In genomic region chr5:1510631-1511030, GRCh38 we compare ENCODE assay signal across 17 cellular contexts. TPM values are rescaled to one million over a fixed set of nuclear protein-coding genes. Genes with fewer than 3 reads are reported as not detected.
DNase-seq lines count a peak whose midpoint lies in the region; ATAC-seq and TF ChIP-seq lines count a peak whose summit lies in the region.
"Had no signal": no experiment of that assay in that cellular context is flagged by ENCODE, and none has a peak within 500 bp of the region (broad histone marks: within the 10 kb centered on the region; RNA-seq: fewer than 3 reads in every experiment).

No MANE protein-coding gene starts in this region.

- no peak for TF ChIP-seq EP300 in upper lobe of left lung (IDR thresholded peaks at IDR 0.05)

- TF ChIP-seq CTCF in chondrocyte (IDR thresholded peaks at IDR 0.05) = no peak
- TF ChIP-seq CTCF in upper lobe of left lung (IDR thresholded peaks at IDR 0.05) = no peak
- no peak for TF ChIP-seq CTCF in brain microvascular endothelial cell (IDR thresholded peaks at IDR 0.05; ENCODE audit: low read depth, low read length, missing control alignments)

- CTCF ChIA-PET in activated naive CD4-positive, alpha-beta T cell treated with anti-CD3 and anti-CD28 coated beads for 36 hours (lab: Charles Lee) = no interaction called here

- in situ Hi-C loops in brain microvascular endothelial cell (cut with HindIII; ENCODE audit: low pct_ligation_motif_present, low sequenced_read_pairs) = no loop called here

- no peak for ATAC-seq in memory B cell (ENCODE audit: low read depth)
- no peak for ATAC-seq in upper lobe of left lung (ENCODE audit: low FRiP score in 2 of 2)
- no peak for ATAC-seq in HG03039 (IDR thresholded peaks at IDR 0.05; ENCODE audit: unreplicated experiment)
- ATAC-seq in GM18909 (IDR thresholded peaks at IDR 0.05; ENCODE audit: poor library complexity, unreplicated experiment) = no peak
- ATAC-seq: heart right ventricle, lower lobe of right lung had no signal

- H3K4me3 ChIP-seq in upper lobe of left lung (no peak overlapping the region), brain microvascular endothelial cell (ENCODE audit: low read depth, low read length) (no peak overlapping the region)
- H3K4me3 ChIP-seq: heart right ventricle, lower lobe of right lung had no signal

- no peak overlapping the region for H3K4me3 Mint-ChIP-seq in activated naive CD4-positive, alpha-beta T cell treated with anti-CD3 and anti-CD28 coated beads for 36 hours
- H3K4me3 Mint-ChIP-seq in chondrocyte (ENCODE audit: unreplicated experiment) = no peak overlapping the region
- H3K4me3 Mint-ChIP-seq in memory B cell = peak overlapping the region; percentile 18

- no peaks in the 10 kb centered on the region for H3K9me3 ChIP-seq in upper lobe of left lung
- H3K9me3 ChIP-seq: heart right ventricle, lower lobe of right lung, neutrophil had no signal

- H3K4me1 ChIP-seq in upper lobe of left lung = peaks cover 18 to 74% (median 50%) of the 10 kb centered on the region in 4 donors

- H3K9me3 Mint-ChIP-seq in activated naive CD4-positive, alpha-beta T cell treated with anti-CD3 and anti-CD28 coated beads for 36 hours = no peaks in the 10 kb centered on the region
- H3K9me3 Mint-ChIP-seq in chondrocyte (ENCODE audit: low read depth) (no peaks in the 10 kb centered on the region), memory B cell (no peaks in the 10 kb centered on the region)
- H3K9me3 Mint-ChIP-seq: activated T-helper 2 cell treated with anti-CD3 and anti-CD28 coated beads, Interferon-gamma antibody, Interleukin-2, Interleukin-4, amounts not matched to agents 10 μg/mL and 5 μg/mL and 100 μg/mL, durations not matched to agents 14 hours and 24 hours and 36 hours had no signal

- 85% methylated on average over 5 of the region's 11 CpGs; no CpG with 5 or more reads in 1 of the 2 donors for WGBS in upper lobe of left lung, 2 donors

- H3K27ac Mint-ChIP-seq in activated naive CD4-positive, alpha-beta T cell treated with anti-CD3 and anti-CD28 coated beads for 36 hours = no peak overlapping the region
- H3K27ac Mint-ChIP-seq in chondrocyte (ENCODE audit: unreplicated experiment) = no peak overlapping the region
- peak overlapping the region; percentile 92 for H3K27ac Mint-ChIP-seq in memory B cell
- H3K27ac Mint-ChIP-seq: activated T-helper 2 cell treated with anti-CD3 and anti-CD28 coated beads, Interferon-gamma antibody, Interleukin-2, Interleukin-4, amounts not matched to agents 10 μg/mL and 5 μg/mL and 100 μg/mL, durations not matched to agents 14 hours and 24 hours and 36 hours had no signal

- peak; percentile 3 for DNase-seq in activated naive CD4-positive, alpha-beta T cell treated with anti-CD3 and anti-CD28 coated beads for 36 hours
- DNase-seq in activated naive CD4-positive, alpha-beta T cell (lab: John Stamatoyannopoulos, UW) = no peak
- DNase-seq in chondrocyte (ENCODE audit: low spot score) (peak; percentile 93), memory B cell (ENCODE audit: low spot score in 2 of 2) (peak in 1 of 2 donors; percentile 18), upper lobe of left lung (peak; percentile 21 to 76), brain microvascular endothelial cell (no peak)
- DNase-seq: activated CD4-positive, alpha-beta T cell treated with anti-CD3 and anti-CD28 coated beads for 1 hour; lower lobe of right lung; MV-4-11; NCI-H446; OCI-M1; SW 1271 had no signal

- H3K27me3 ChIP-seq in upper lobe of left lung = no peaks in the 10 kb centered on the region
- no peaks in the 10 kb centered on the region for H3K27me3 ChIP-seq in brain microvascular endothelial cell (replicated peaks)
- H3K27me3 ChIP-seq: heart right ventricle, neutrophil had no signal

- H3K4me1 Mint-ChIP-seq in activated naive CD4-positive, alpha-beta T cell treated with anti-CD3 and anti-CD28 coated beads for 36 hours (ENCODE audit: low read depth) = peaks cover 11% of the 10 kb centered on the region
- H3K4me1 Mint-ChIP-seq in chondrocyte (ENCODE audit: low read depth) = no peaks in the 10 kb centered on the region
- peaks cover 34% of the 10 kb centered on the region for H3K4me1 Mint-ChIP-seq in memory B cell

- peaks cover 6% of the 10 kb centered on the region for H3K36me3 Mint-ChIP-seq in activated naive CD4-positive, alpha-beta T cell treated with anti-CD3 and anti-CD28 coated beads for 36 hours (ENCODE audit: low read depth)
- H3K36me3 Mint-ChIP-seq in chondrocyte (ENCODE audit: low read depth) (peaks cover 10% of the 10 kb centered on the region), memory B cell (peaks cover 11% of the 10 kb centered on the region)

- intact Hi-C loops in activated naive CD4-positive, alpha-beta T cell treated with anti-CD3 and anti-CD28 coated beads for 36 hours (cut with micrococcal nuclease) = no loop called here

- H3K36me3 ChIP-seq in upper lobe of left lung = peaks cover 3 to 70% (median 38%) of the 10 kb centered on the region in 4 donors
- H3K36me3 ChIP-seq in brain microvascular endothelial cell (replicated peaks) = peaks cover 6% of the 10 kb centered on the region

- TF ChIP-seq POLR2A in upper lobe of left lung (IDR thresholded peaks at IDR 0.05) = peak in 1 of 4 donors; percentile 7

- no peaks in the 10 kb centered on the region for H3K27me3 Mint-ChIP-seq in activated naive CD4-positive, alpha-beta T cell treated with anti-CD3 and anti-CD28 coated beads for 36 hours (ENCODE audit: low read depth)
- no peaks in the 10 kb centered on the region for H3K27me3 Mint-ChIP-seq in chondrocyte (ENCODE audit: low read depth)
- no peaks in the 10 kb centered on the region for H3K27me3 Mint-ChIP-seq in memory B cell

- H3K27ac ChIP-seq in upper lobe of left lung (peak overlapping the region in 1 of 4 donors; percentile 5), brain microvascular endothelial cell (no peak overlapping the region)
- H3K27ac ChIP-seq: heart right ventricle, lower lobe of right lung had no signal

RNA-seq across cellular contexts. Expression of gene LPCAT1, which starts 13.1 kb away (rescaled TPM):
- total RNA-seq in activated naive CD4-positive, alpha-beta T cell treated with anti-CD3 and anti-CD28 coated beads for 36 hours = 10 to 100 TPM; 31.2 to 34.1 TPM
- 39.9 to 49.4 TPM (median 46.4 TPM) in 3 replicates for total RNA-seq in chondrocyte
- total RNA-seq in upper lobe of left lung = 100 to 1,000 TPM; 403 to 922 (median 538) TPM

Comparison
In these comparisons a context has a peak if more than half of its experiments do, and no peak if none do; other contexts are left out.
1. DNase-seq: peak in activated naive CD4-positive, alpha-beta T cell treated with anti-CD3 and anti-CD28 coated beads for 36 hours (single experiment), chondrocyte (single experiment) and upper lobe of left lung (2 of 2); none in activated naive CD4-positive, alpha-beta T cell (0 of 4) and brain microvascular endothelial cell (single experiment).